11 cellular contexts compared by ENCODE assay signal in the genomic region with DNA sequence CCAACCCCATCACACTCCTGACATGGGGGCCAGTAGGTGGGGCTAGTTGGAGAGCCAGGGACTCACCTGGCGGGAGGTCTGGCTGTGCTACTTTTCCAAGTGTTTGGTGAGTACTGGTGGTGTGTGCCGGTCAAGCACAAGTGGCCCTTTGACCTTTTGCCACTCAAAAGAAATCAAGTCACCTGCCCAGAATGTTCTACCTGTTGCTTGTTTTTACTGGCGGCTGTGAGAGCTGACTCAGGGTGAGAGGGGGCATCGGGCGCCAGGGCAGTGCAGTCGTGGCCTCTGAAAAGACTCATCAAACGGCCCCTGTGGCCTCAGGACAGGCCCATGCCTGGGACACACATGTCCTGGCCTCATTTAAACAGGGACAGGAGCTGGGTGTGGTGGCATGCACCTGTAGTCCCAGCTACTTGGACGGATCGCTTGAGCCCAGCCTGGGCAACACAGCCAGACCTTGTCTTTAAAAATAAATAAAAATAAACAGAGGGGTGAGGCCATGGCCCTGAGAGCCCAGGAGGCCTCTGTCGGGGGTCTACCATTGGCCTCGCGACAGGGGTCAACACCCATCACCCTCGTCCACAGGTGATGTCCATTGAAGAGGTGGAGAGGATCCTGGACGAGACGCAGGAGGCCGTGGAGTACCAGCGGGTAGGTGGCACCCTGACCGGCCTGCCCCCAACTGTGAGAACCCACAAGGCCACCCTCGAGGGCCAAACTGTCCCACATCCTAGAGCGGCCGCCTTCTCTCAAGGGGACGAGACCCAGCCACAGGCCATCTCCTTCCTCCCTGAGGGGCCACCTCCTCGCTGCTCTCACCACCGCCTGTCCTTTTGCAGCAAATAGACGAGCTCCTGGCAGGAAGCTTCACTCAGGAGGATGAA.
"Had no signal": no experiment of that assay in that cellular context is flagged by ENCODE, and none has a peak within 500 bp of the region (broad histone marks: within the 10 kb centered on the region; RNA-seq: fewer than 3 reads in every experiment).

No MANE protein-coding gene starts in this region.

- DNase-seq: activated CD4-positive, alpha-beta T cell treated with anti-CD3 and anti-CD28 coated beads, Interleukin-2, amount 50 U/mL, for 4 hours; activated naive CD4-positive, alpha-beta T cell treated with anti-CD3 and anti-CD28 coated beads, Interleukin-2, amount 50 U/mL, for 16 hours; activated T-cell treated with anti-CD3 and anti-CD28 coated beads, Interleukin-2, amount 50 U/mL, for 1 hour; body of pancreas; hypothalamus; mammary epithelial cell; naive thymus-derived CD8-positive, alpha-beta T cell; stimulated activated CD4-positive, alpha-beta T cell treated with anti-CD3 and anti-CD28 coated beads, Interleukin-2, amount 100 ng/mL, for 24 hours; stimulated activated naive CD4-positive, alpha-beta T cell; substantia nigra had no signal

- H3K9me3 ChIP-seq: body of pancreas had no signal

- ATAC-seq: body of pancreas; naive thymus-derived CD8-positive, alpha-beta T cell; sciatic nerve had no signal

- H3K27me3 ChIP-seq: body of pancreas had no signal

- H3K4me3 ChIP-seq: body of pancreas had no signal

- H3K27ac ChIP-seq: body of pancreas had no signal
